In genomic region chr7:87858427-87859100, GRCh38 we compare ENCODE assay signal across 31 cellular contexts. TPM values are rescaled to one million over a fixed set of nuclear protein-coding genes. Genes with fewer than 3 reads are reported as not detected.
DNase-seq lines count a peak whose midpoint lies in the region; ATAC-seq, FAIRE-seq and TF ChIP-seq lines count a peak whose summit lies in the region.
"Had no signal": no experiment of that assay in that cellular context is flagged by ENCODE, and none has a peak within 500 bp of the region (broad histone marks: within the 10 kb centered on the region; RNA-seq: fewer than 3 reads in every experiment).

No MANE protein-coding gene starts in this region.

- H2AFZ ChIP-seq in mammary epithelial cell (ENCODE audit: low read depth, low read length): no peak overlapping the region
- H2AFZ ChIP-seq: parathyroid adenoma, PC-9 had no signal

- no peak overlapping the region for H3K4me3 Mint-ChIP-seq in T-helper 17 cell
- H3K4me3 Mint-ChIP-seq: activated CD4-positive, alpha-beta T cell treated with anti-CD3 and anti-CD28 coated beads, Interleukin-2, amount 10 ng/mL, durations not matched to agents 7 days and 5 days; CD8-positive, alpha-beta memory T cell; T-helper 2 cell treated with Interferon-gamma antibody and Interleukin-4, amounts not matched to agents 5 μg/mL and 100 μg/mL, for 36 hours had no signal

- 89% methylated on average over 3 of the region's 3 CpGs for WGBS in mammary epithelial cell (ENCODE audit: low coverage, missing lambda C conversion rate)

- H3K27ac ChIP-seq in mammary epithelial cell (ENCODE audit: insufficient read depth, low read depth, low read length): no peak overlapping the region
- H3K27ac ChIP-seq: breast epithelium, HL-60, lower lobe of right lung, parathyroid adenoma, PC-9, testis had no signal

- peaks cover 7% of the 10 kb centered on the region for H3K79me2 ChIP-seq in mammary epithelial cell (ENCODE audit: insufficient read depth, low read length)
- H3K79me2 ChIP-seq: parathyroid adenoma had no signal

- H3K9ac ChIP-seq in mammary epithelial cell (ENCODE audit: insufficient read depth, low read length): no peak overlapping the region
- H3K9ac ChIP-seq: parathyroid adenoma had no signal

- peak overlapping the region; percentile 8 for H3K27ac Mint-ChIP-seq in T-helper 17 cell
- H3K27ac Mint-ChIP-seq: activated CD4-positive, alpha-beta T cell treated with anti-CD3 and anti-CD28 coated beads, Interleukin-2, amount 10 ng/mL, durations not matched to agents 7 days and 5 days; T-helper 2 cell treated with Interferon-gamma antibody and Interleukin-4, amounts not matched to agents 5 μg/mL and 100 μg/mL, for 36 hours had no signal

- H3K36me3 Mint-ChIP-seq in T-helper 17 cell (ENCODE audit: low read depth): peaks cover 7% of the 10 kb centered on the region

- H3K9me3 ChIP-seq in T-helper 17 cell (ENCODE audit: control insufficient read depth, low read length, poor library complexity, severe bottlenecking) (no peaks in the 10 kb centered on the region), mammary epithelial cell (replicated peaks; ENCODE audit: insufficient read depth, low read length) (no peaks in the 10 kb centered on the region)
- H3K9me3 ChIP-seq: breast epithelium, lower lobe of right lung, testis had no signal

- H3K27me3 Mint-ChIP-seq in T-helper 17 cell: no peaks in the 10 kb centered on the region
- H3K27me3 Mint-ChIP-seq: activated CD4-positive, alpha-beta T cell treated with anti-CD3 and anti-CD28 coated beads, Interleukin-2, amount 10 ng/mL, durations not matched to agents 7 days and 5 days; CD8-positive, alpha-beta memory T cell had no signal

- peaks cover 10% of the 10 kb centered on the region for H3K4me1 Mint-ChIP-seq in T-helper 17 cell
- H3K4me1 Mint-ChIP-seq: activated CD4-positive, alpha-beta T cell treated with anti-CD3 and anti-CD28 coated beads, Interleukin-2, amount 10 ng/mL, durations not matched to agents 7 days and 5 days had no signal

- ATAC-seq in T-helper 17 cell (no peak), GM21717 (IDR thresholded peaks at IDR 0.05; ENCODE audit: unreplicated experiment) (no peak)
- ATAC-seq: lower lobe of right lung, right cardiac atrium, Right ventricle myocardium inferior had no signal

- H3K4me1 ChIP-seq in mammary epithelial cell (ENCODE audit: insufficient read depth, low read length): peaks cover under 1% of the 10 kb centered on the region
- H3K4me1 ChIP-seq: breast epithelium, lower lobe of right lung, parathyroid adenoma, testis had no signal

- dilution Hi-C loops in mammary epithelial cell (cut with HindIII; ENCODE audit: low sequenced_read_pairs): no loop called here

- intact Hi-C loops in mammary epithelial cell (cut with micrococcal nuclease): no loop called here

- CTCF ChIA-PET in mammary epithelial cell (lab: Charles Lee; ENCODE audit: low non-redundant PET): no interaction called here

- TF ChIP-seq CTCF in mammary epithelial cell (conservative IDR thresholded peaks at IDR 0.05 in 1 of 2, IDR thresholded peaks at IDR 0.05 in 1 of 2; ENCODE audit: extremely low read depth in 1 of 2, insufficient read depth in 1 of 2, low read depth in 1 of 2, low read length in 2 of 2): no peak

- in situ Hi-C loops in mammary epithelial cell (cut with MboI; ENCODE audit: low sequenced_read_pairs in 2 of 2): no loop called here

- DNase-seq in SIG-M5 treated with dmso at 0.1 percent for 504 hours (lab: John Stamatoyannopoulos, UW; ENCODE audit: unreplicated experiment): peak; percentile 31
- no peak for DNase-seq in SIG-M5 (lab: John Stamatoyannopoulos, UW)
- peak; percentile 34 for DNase-seq in CD1c-positive myeloid dendritic cell (ENCODE audit: extremely low spot score)
- no peak for DNase-seq in T-helper 17 cell
- DNase-seq in NCI-H748 treated with DMSO at 0.1 percent for 48 hours (lab: John Stamatoyannopoulos, UW): no peak
- DNase-seq in mammary epithelial cell: no peak
- DNase-seq: 8988T; activated CD4-positive, alpha-beta T cell treated with anti-CD3 and anti-CD28 coated beads, Interleukin-2, amount 10 ng/mL, durations not matched to agents 7 days and 5 days; activated CD8-positive, alpha-beta memory T cell treated with anti-CD3 and anti-CD28 coated beads, Interleukin-2, amount 50 U/mL, for 4 hours; activated gamma-delta T cell; CD8-positive, alpha-beta memory T cell; DMS153; effector memory CD4-positive, alpha-beta T cell; erythroblast; kidney glomerular epithelial cell; lower lobe of right lung; NCI-H1694; NCI-H2171; NCI-H510A treated with DMSO at 0.1 percent for 48 hours; PC-9; right cardiac atrium; testis had no signal

- peak; percentile 49 for FAIRE-seq in islet of Langerhans (lab: Jason Lieb, UNC)
- FAIRE-seq: colon, H1 had no signal

- no peaks in the 10 kb centered on the region for H3K36me3 ChIP-seq in mammary epithelial cell (ENCODE audit: insufficient read depth, low read length)

- no TSS peak for BruUV-seq in mammary epithelial cell (replicated peaks; lab: Mats Ljungman, UMichigan)

- H3K4me2 ChIP-seq in mammary epithelial cell (ENCODE audit: insufficient read depth, low read depth, low read length): no peak overlapping the region
- H3K4me2 ChIP-seq: PC-9 had no signal

- no peaks in the 10 kb centered on the region for H3K27me3 ChIP-seq in mammary epithelial cell (ENCODE audit: insufficient read depth, low read length)
- H3K27me3 ChIP-seq: breast epithelium, testis had no signal

- no peak overlapping the region for H3K4me3 ChIP-seq in mammary epithelial cell (replicated peaks in 1 of 3; ENCODE audit: insufficient read depth in 1 of 3, low read depth in 2 of 3, low read length in 3 of 3)
- H3K4me3 ChIP-seq: breast epithelium, lower lobe of right lung, PC-9, testis had no signal

- no peaks in the 10 kb centered on the region for H4K20me1 ChIP-seq in mammary epithelial cell (ENCODE audit: insufficient read depth, low read length)

RNA-seq across cellular contexts. Expression of gene SLC25A40, which starts 17.6 kb away (rescaled TPM):
- total RNA-seq in T-helper 17 cell (10 to 100 TPM; 13.8 to 20.2 TPM), mammary epithelial cell (10 to 100 TPM in 1 of 2 donors, 1 to 10 TPM in 1; 9.5 to 14.1 TPM)
- polyA plus RNA-seq in mammary epithelial cell: 6.5 TPM
- 9.8 TPM for polyA minus RNA-seq in mammary epithelial cell

RNA-seq across cellular contexts. Expression of gene DBF4, which starts 17.7 kb away (rescaled TPM):
- total RNA-seq in T-helper 17 cell (10 to 100 TPM; 40.8 to 56.7 TPM), mammary epithelial cell (10 to 100 TPM; 11.2 to 29.3 TPM)
- polyA plus RNA-seq in mammary epithelial cell: 8.2 TPM
- 3.5 TPM for polyA minus RNA-seq in mammary epithelial cell

Comparison
In these comparisons a context has a peak if more than half of its experiments do, and no peak if none do; other contexts are left out.
1. DNase-seq: peak in SIG-M5 treated with dmso at 0.1 percent for 504 hours (single experiment) and CD1c-positive myeloid dendritic cell (single experiment); none in SIG-M5 (single experiment), T-helper 17 cell (0 of 3), NCI-H748 treated with DMSO at 0.1 percent for 48 hours (single experiment) and mammary epithelial cell (single experiment).